In the genomic region with DNA sequence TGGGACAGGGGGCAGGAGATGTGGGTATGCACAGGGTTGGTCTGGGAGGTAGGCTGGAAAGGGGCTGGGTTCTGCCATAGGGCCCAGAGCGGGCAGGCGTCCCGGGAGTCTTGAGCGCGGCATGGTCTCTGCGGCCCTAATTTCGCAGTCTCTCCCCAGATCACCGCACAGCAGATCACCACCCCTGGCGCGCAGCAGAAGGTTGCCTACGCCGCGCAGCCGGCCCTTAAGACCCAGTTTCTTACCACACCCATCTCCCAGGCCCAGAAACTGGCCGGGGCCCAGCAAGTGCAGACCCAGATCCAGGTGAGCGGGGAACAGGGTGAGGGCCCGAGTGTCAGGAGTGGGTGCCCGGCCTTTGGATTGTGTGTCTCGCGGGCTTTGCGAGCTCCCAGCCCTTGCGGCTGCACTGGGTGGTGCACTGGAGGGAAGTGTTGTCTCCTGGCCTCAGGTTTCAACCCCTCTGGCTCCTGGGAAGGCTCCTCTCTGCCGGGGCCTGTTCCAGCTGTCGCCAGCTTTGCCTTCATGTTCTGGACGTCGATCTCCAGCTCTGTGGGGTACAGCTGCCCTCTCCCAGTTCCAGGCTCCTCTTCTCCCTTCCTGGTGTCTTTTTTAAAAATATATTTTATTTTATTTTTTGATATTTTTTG, we compare ENCODE assay signal across 22 cellular contexts.
"Had no signal": no experiment of that assay in that cellular context is flagged by ENCODE, and none has a peak within 500 bp of the region (broad histone marks: within the 10 kb centered on the region; RNA-seq: fewer than 3 reads in every experiment).

No MANE protein-coding gene starts in this region.

- H3K27me3 Mint-ChIP-seq: activated CD4-positive, alpha-beta memory T cell treated with anti-CD3 and anti-CD28 coated beads, Interleukin-2, amount 10 ng/mL, durations not matched to agents 7 days and 5 days; activated CD4-positive, alpha-beta T cell treated with anti-CD3 and anti-CD28 coated beads, Interleukin-2, amount 10 ng/mL, durations not matched to agents 7 days and 5 days; activated T-cell treated with anti-CD3 and anti-CD28 coated beads, Interleukin-2, amount 50 U/mL, for 24 hours; naive thymus-derived CD4-positive, alpha-beta T cell had no signal

- DNase-seq: activated CD4-positive, alpha-beta memory T cell treated with anti-CD3 and anti-CD28 coated beads, Interleukin-2, amount 10 ng/mL, durations not matched to agents 7 days and 5 days; activated CD4-positive, alpha-beta T cell treated with anti-CD3 and anti-CD28 coated beads for 1 hour; activated CD4-positive, alpha-beta T cell treated with anti-CD3 and anti-CD28 coated beads, Interleukin-2, amount 10 ng/mL, durations not matched to agents 7 days and 5 days; activated CD8-positive, alpha-beta memory T cell treated with anti-CD3 and anti-CD28 coated beads, Interleukin-2, amount 50 U/mL, for 48 hours; activated T-cell treated with anti-CD3 and anti-CD28 coated beads, Interleukin-2, amount 50 U/mL, for 24 hours; central memory CD4-positive, alpha-beta T cell; islet precursor cell; left ventricle myocardium inferior; mammary epithelial cell; naive thymus-derived CD4-positive, alpha-beta T cell; nucleus accumbens; stimulated activated naive CD4-positive, alpha-beta T cell treated with Interleukin-2 at 50 U/mL for 16 hours; T1000; WERI-Rb-1 had no signal

- H3K4me1 Mint-ChIP-seq: mesothelial cell of epicardium had no signal

- H2AFZ ChIP-seq: hepatocyte, parathyroid adenoma had no signal

- H3K79me2 ChIP-seq: hepatocyte had no signal

- ATAC-seq: activated naive CD4-positive, alpha-beta T cell treated with anti-CD3 and anti-CD28 coated beads, Interleukin-2, amount 50 U/mL, for 72 hours; gastroesophageal sphincter; naive thymus-derived CD4-positive, alpha-beta T cell had no signal

- H3K9me3 ChIP-seq: breast epithelium, gastroesophageal sphincter, left ventricle myocardium inferior, right atrium auricular region, tibial nerve had no signal

- H3K4me2 ChIP-seq: hepatocyte had no signal

- H3K9me3 Mint-ChIP-seq: activated CD4-positive, alpha-beta memory T cell treated with anti-CD3 and anti-CD28 coated beads, Interleukin-2, amount 10 ng/mL, durations not matched to agents 7 days and 5 days; activated CD4-positive, alpha-beta T cell treated with anti-CD3 and anti-CD28 coated beads, Interleukin-2, amount 10 ng/mL, durations not matched to agents 7 days and 5 days; activated naive CD4-positive, alpha-beta T cell treated with anti-CD3 and anti-CD28 coated beads, Interleukin-2, amount 50 U/mL, for 72 hours; activated T-cell treated with anti-CD3 and anti-CD28 coated beads, Interleukin-2, amount 50 U/mL, for 24 hours; mesothelial cell of epicardium had no signal

- H3K4me1 ChIP-seq: breast epithelium, gastroesophageal sphincter, parathyroid adenoma, right atrium auricular region, tibial nerve had no signal

- H3K27ac Mint-ChIP-seq: activated CD4-positive, alpha-beta memory T cell treated with anti-CD3 and anti-CD28 coated beads, Interleukin-2, amount 10 ng/mL, durations not matched to agents 7 days and 5 days; activated CD4-positive, alpha-beta T cell treated with anti-CD3 and anti-CD28 coated beads, Interleukin-2, amount 10 ng/mL, durations not matched to agents 7 days and 5 days; activated naive CD4-positive, alpha-beta T cell treated with anti-CD3 and anti-CD28 coated beads, Interleukin-2, amount 50 U/mL, for 72 hours; activated T-cell treated with anti-CD3 and anti-CD28 coated beads, Interleukin-2, amount 50 U/mL, for 24 hours; mesothelial cell of epicardium had no signal

- H3K27me3 ChIP-seq: breast epithelium, gastroesophageal sphincter, hepatocyte, right atrium auricular region, tibial nerve had no signal

- H3K4me3 Mint-ChIP-seq: activated CD4-positive, alpha-beta memory T cell treated with anti-CD3 and anti-CD28 coated beads, Interleukin-2, amount 10 ng/mL, durations not matched to agents 7 days and 5 days; activated CD4-positive, alpha-beta T cell treated with anti-CD3 and anti-CD28 coated beads, Interleukin-2, amount 10 ng/mL, durations not matched to agents 7 days and 5 days; activated T-cell treated with anti-CD3 and anti-CD28 coated beads, Interleukin-2, amount 50 U/mL, for 24 hours; mesothelial cell of epicardium; naive thymus-derived CD4-positive, alpha-beta T cell had no signal

- H3K4me3 ChIP-seq: breast epithelium, gastroesophageal sphincter, hepatocyte, left ventricle myocardium inferior, right atrium auricular region, tibial nerve had no signal

- H3K27ac ChIP-seq: breast epithelium, gastroesophageal sphincter, hepatocyte, left ventricle myocardium inferior, parathyroid adenoma, right atrium auricular region, tibial nerve, WERI-Rb-1 had no signal
